ENCODE assay signal across 8 cellular contexts in genomic region chr17:36602030-36602737, GRCh38. TPM values are rescaled to one million over a fixed set of nuclear protein-coding genes. Genes with fewer than 3 reads are reported as not detected.
DNase-seq lines count a peak whose midpoint lies in the region; ATAC-seq and TF ChIP-seq lines count a peak whose summit lies in the region.

No MANE protein-coding gene starts in this region.

- H2AFZ ChIP-seq in neuron (ENCODE audit: low read depth, low read length), result peak overlapping the region; percentile 49

- no peaks in the 10 kb centered on the region for H3K27me3 ChIP-seq in neuron (ENCODE audit: insufficient read depth, low read length)

- H3K4me1 Mint-ChIP-seq in activated CD4-positive, alpha-beta T cell treated with anti-CD3 and anti-CD28 coated beads, Interleukin-2, amount 10 ng/mL, durations not matched to agents 24 days and 14 days, result peaks cover 33% of the 10 kb centered on the region

- peaks cover 20% of the 10 kb centered on the region for H3K36me3 Mint-ChIP-seq in activated CD4-positive, alpha-beta T cell treated with anti-CD3 and anti-CD28 coated beads, Interleukin-2, amount 10 ng/mL, durations not matched to agents 24 days and 14 days (ENCODE audit: low read depth)

- intact Hi-C loops in activated CD4-positive, alpha-beta T cell treated with anti-CD3 and anti-CD28 coated beads, Interleukin-2, amount 10 ng/mL, durations not matched to agents 24 days and 14 days (cut with micrococcal nuclease), result loop anchor here (10.0 kb wide), 1 partner anchor 763 kb away; no protein-coding TSS in a partner anchor

- H3K4me3 ChIP-seq in GM12875 (ENCODE audit: low read depth, low read length), result peak overlapping the region; percentile 86
- H3K4me3 ChIP-seq in fibroblast of the aortic adventitia (ENCODE audit: low read depth, low read length), result peak overlapping the region; percentile 92
- peak overlapping the region; percentile 64 for H3K4me3 ChIP-seq in neuron (ENCODE audit: low read length)

- H3K9me3 Mint-ChIP-seq in activated CD4-positive, alpha-beta T cell treated with anti-CD3 and anti-CD28 coated beads, Interleukin-2, amount 10 ng/mL, durations not matched to agents 24 days and 14 days, result no peaks in the 10 kb centered on the region

- H3K36me3 ChIP-seq in neuron (ENCODE audit: insufficient read depth, low read length), result no peaks in the 10 kb centered on the region

- peak overlapping the region; percentile 94 for H3K4me3 Mint-ChIP-seq in activated CD4-positive, alpha-beta T cell treated with anti-CD3 and anti-CD28 coated beads, Interleukin-2, amount 10 ng/mL, durations not matched to agents 24 days and 14 days

- H3K27ac Mint-ChIP-seq in activated CD4-positive, alpha-beta T cell treated with anti-CD3 and anti-CD28 coated beads, Interleukin-2, amount 10 ng/mL, durations not matched to agents 24 days and 14 days, result peak overlapping the region; percentile 90

- peak; percentile 73 for DNase-seq in activated CD4-positive, alpha-beta T cell treated with anti-CD3 and anti-CD28 coated beads, Interleukin-2, amount 10 ng/mL, durations not matched to agents 24 days and 14 days
- DNase-seq in fibroblast of the aortic adventitia (ENCODE audit: low read depth), result peak; percentile 10
- no peak for DNase-seq in cerebellum (ENCODE audit: low spot score)
- DNase-seq in dedifferentiated amniotic fluid mesenchymal stem cell (ENCODE audit: extremely low spot score), result no peak

- H3K27me3 Mint-ChIP-seq in activated CD4-positive, alpha-beta T cell treated with anti-CD3 and anti-CD28 coated beads, Interleukin-2, amount 10 ng/mL, durations not matched to agents 24 days and 14 days, result no peaks in the 10 kb centered on the region

- H3K9me3 ChIP-seq in neuron (ENCODE audit: low read length), result no peaks in the 10 kb centered on the region

- H3K4me1 ChIP-seq in neuron (ENCODE audit: insufficient read depth, low read length), result peaks cover 21% of the 10 kb centered on the region

- TF ChIP-seq CTCF in GM12875 (IDR thresholded peaks at IDR 0.05; ENCODE audit: borderline replicate concordance, insufficient read depth, low read depth, low read length) (no peak), fibroblast of the aortic adventitia (IDR thresholded peaks at IDR 0.05; ENCODE audit: insufficient read depth, low read length) (no peak)

- ATAC-seq in HG03135 (IDR thresholded peaks at IDR 0.05; ENCODE audit: unreplicated experiment) (peak; percentile 20), HG03469 (IDR thresholded peaks at IDR 0.05; ENCODE audit: unreplicated experiment) (no peak)

RNA-seq across cellular contexts. Expression of gene MRM1, which starts 0.8 kb away (rescaled TPM):
- 25.1 and 26.8 TPM in 2 replicates for total RNA-seq in activated CD4-positive, alpha-beta T cell treated with anti-CD3 and anti-CD28 coated beads, Interleukin-2, amount 10 ng/mL, durations not matched to agents 24 days and 14 days
- total RNA-seq in fibroblast of the aortic adventitia (ENCODE audit: low replicate concordance) (2.3 and 4.3 TPM in 2 replicates), cerebellum (2.2 TPM)

RNA-seq across cellular contexts. Expression of gene DHRS11, which starts 10.5 kb away (rescaled TPM):
- 17.9 and 18.0 TPM in 2 replicates for total RNA-seq in activated CD4-positive, alpha-beta T cell treated with anti-CD3 and anti-CD28 coated beads, Interleukin-2, amount 10 ng/mL, durations not matched to agents 24 days and 14 days
- 1.1 and 4.1 TPM in 2 replicates for total RNA-seq in fibroblast of the aortic adventitia (ENCODE audit: low replicate concordance)
- total RNA-seq in cerebellum, result 11.4 TPM

RNA-seq across cellular contexts. Expression of gene GGNBP2, which starts 57.5 kb away (rescaled TPM):
- total RNA-seq in activated CD4-positive, alpha-beta T cell treated with anti-CD3 and anti-CD28 coated beads, Interleukin-2, amount 10 ng/mL, durations not matched to agents 24 days and 14 days, result 70.2 and 75.3 TPM in 2 replicates
- 68.1 and 75.8 TPM in 2 replicates for total RNA-seq in fibroblast of the aortic adventitia (ENCODE audit: low replicate concordance)
- total RNA-seq in cerebellum, result 57.3 TPM

Comparison
In these comparisons a context has a peak if more than half of its experiments do, and no peak if none do; other contexts are left out.
1. DNase-seq: peak in activated CD4-positive, alpha-beta T cell treated with anti-CD3 and anti-CD28 coated beads, Interleukin-2, amount 10 ng/mL, durations not matched to agents 24 days and 14 days (single experiment) and fibroblast of the aortic adventitia (single experiment); none in cerebellum (single experiment) and dedifferentiated amniotic fluid mesenchymal stem cell (single experiment).
2. Peak in every context shown above with its lines, with median percentiles within 50 percentile points of each other: H3K4me3 ChIP-seq.